Comparison of ENCODE assay signal across 16 cellular contexts in the genomic region with DNA sequence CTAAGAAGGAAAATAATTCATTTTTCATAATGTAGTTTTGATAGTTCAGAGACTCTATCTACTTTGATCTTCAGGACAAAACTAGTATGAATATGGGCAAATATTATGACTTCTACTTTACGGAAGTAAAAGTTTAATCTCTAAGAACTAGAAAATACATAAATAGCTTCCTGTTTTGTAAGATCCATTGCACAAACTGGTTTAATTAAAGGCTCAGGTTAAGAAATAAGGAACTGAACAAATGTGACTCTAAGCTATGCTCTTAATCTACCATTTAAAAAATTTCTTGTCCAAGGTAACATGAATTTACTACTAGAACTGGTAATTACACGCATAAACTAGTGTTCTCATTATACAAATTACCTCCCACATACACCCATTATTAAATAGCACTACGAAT.
DNase-seq lines count a peak whose midpoint lies in the region; FAIRE-seq and TF ChIP-seq lines count a peak whose summit lies in the region.
"Had no signal": no experiment of that assay in that cellular context is flagged by ENCODE, and none has a peak within 500 bp of the region (broad histone marks: within the 10 kb centered on the region; RNA-seq: fewer than 3 reads in every experiment).

No MANE protein-coding gene starts in this region.

- no peak for TF ChIP-seq CTCF in NB4 (IDR thresholded peaks at IDR 0.05; ENCODE audit: low read depth, low read length)

- H3K36me3 ChIP-seq in small intestine (ENCODE audit: control insufficient read depth in 2 of 2, insufficient read depth in 2 of 2, low read length in 2 of 2), result no peaks in the 10 kb centered on the region
- H3K36me3 ChIP-seq: BE2C, SJCRH30 had no signal

- H3K4me3 ChIP-seq in NB4 (ENCODE audit: low read depth, low read length) (no peak overlapping the region), small intestine (ENCODE audit: low read depth in 1 of 2, low read length in 2 of 2) (no peak overlapping the region)
- H3K4me3 ChIP-seq: GM12878, SJCRH30 had no signal

- H3K9me3 ChIP-seq in small intestine (ENCODE audit: control insufficient read depth, low read depth), result no peaks in the 10 kb centered on the region
- H3K9me3 ChIP-seq: BE2C, SJCRH30 had no signal

- TF ChIP-seq POLR2A in NB4 (IDR thresholded peaks at IDR 0.05; ENCODE audit: extremely low read depth, insufficient read length), result no peak

- H3K27me3 ChIP-seq in small intestine (ENCODE audit: control insufficient read depth in 2 of 2, insufficient read depth in 2 of 2, low read length in 2 of 2), result no peaks in the 10 kb centered on the region
- H3K27me3 ChIP-seq: BE2C, SJCRH30 had no signal

- H3K4me1 ChIP-seq in small intestine (ENCODE audit: control insufficient read depth in 2 of 2, insufficient read depth in 1 of 2, low read depth in 1 of 2, low read length in 1 of 2), result peaks cover 0 to 2% of the 10 kb centered on the region in 2 donors
- H3K4me1 ChIP-seq: SJCRH30 had no signal

- no peak overlapping the region for H3K4me3 Mint-ChIP-seq in activated T-cell treated with anti-CD3 and anti-CD28 coated beads, Interleukin-2, amount 50 U/mL, for 24 hours

- no peaks in the 10 kb centered on the region for H3K36me3 Mint-ChIP-seq in activated T-cell treated with anti-CD3 and anti-CD28 coated beads, Interleukin-2, amount 50 U/mL, for 24 hours (ENCODE audit: low read depth)

- no peak overlapping the region for H3K27ac Mint-ChIP-seq in activated T-cell treated with anti-CD3 and anti-CD28 coated beads, Interleukin-2, amount 50 U/mL, for 24 hours

- WGBS in small intestine, 3 donors, result 37 to 71% (median 52%) methylated on average over 3 of the region's 3 CpGs

- H3K27me3 Mint-ChIP-seq in activated T-cell treated with anti-CD3 and anti-CD28 coated beads, Interleukin-2, amount 50 U/mL, for 24 hours, result no peaks in the 10 kb centered on the region

- no peak overlapping the region for H3K27ac ChIP-seq in small intestine (ENCODE audit: low read depth in 1 of 2, low read length in 1 of 2)
- H3K27ac ChIP-seq: SJCRH30 had no signal

- peaks cover 16% of the 10 kb centered on the region for H3K4me1 Mint-ChIP-seq in activated T-cell treated with anti-CD3 and anti-CD28 coated beads, Interleukin-2, amount 50 U/mL, for 24 hours (ENCODE audit: low read depth)

- peaks cover 11% of the 10 kb centered on the region for H3K9me3 Mint-ChIP-seq in activated T-cell treated with anti-CD3 and anti-CD28 coated beads, Interleukin-2, amount 50 U/mL, for 24 hours

- DNase-seq in GF-D8 (lab: John Stamatoyannopoulos, UW) (peak; percentile 65), NB4 (ENCODE audit: low read depth) (peak; percentile 20), SKM-1 (lab: John Stamatoyannopoulos, UW; ENCODE audit: unreplicated experiment) (peak; percentile 50), small intestine (no peak), AG08396 (ENCODE audit: low spot score) (no peak), hepatic stellate cell (ENCODE audit: low spot score) (no peak)
- no peak for DNase-seq in activated T-cell treated with anti-CD3 and anti-CD28 coated beads, Interleukin-2, amount 50 U/mL, for 24 hours
- DNase-seq: ACHN, BE2C, H7, NCI-H1048, NCI-H226, NCI-H526 treated with DMSO at 0.1 percent for 48 hours, SJCRH30 had no signal

- peak; percentile 47 for FAIRE-seq in small intestine (lab: Jason Lieb, UNC)
- FAIRE-seq: GM12878, GM18507 had no signal

Comparison
In these comparisons a context has a peak if more than half of its experiments do, and no peak if none do; other contexts are left out.
1. DNase-seq: peak in GF-D8 (single experiment), NB4 (single experiment) and SKM-1 (single experiment); none in small intestine (single experiment), AG08396 (single experiment), hepatic stellate cell (single experiment) and activated T-cell treated with anti-CD3 and anti-CD28 coated beads, Interleukin-2, amount 50 U/mL, for 24 hours (single experiment).